ENCODE assay signal across 1 cellular context in the genomic region with DNA sequence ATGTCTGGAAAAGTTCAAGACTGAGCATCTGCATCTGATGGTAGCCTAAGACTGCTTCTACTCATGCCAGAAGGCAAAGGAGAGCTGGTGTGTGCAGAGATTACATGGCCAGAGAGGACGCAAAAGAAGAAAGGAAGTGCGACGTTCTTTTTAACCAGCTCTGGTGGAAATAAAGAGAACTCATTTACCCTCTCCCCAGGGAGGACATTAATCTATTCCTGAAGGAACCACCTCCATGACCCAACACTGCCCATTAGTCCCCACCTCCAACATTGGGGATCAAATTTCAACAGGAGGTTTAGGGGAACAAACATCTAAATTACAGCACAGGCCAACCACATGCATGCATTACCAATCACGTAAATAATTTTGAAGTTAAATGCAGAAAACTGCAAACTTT.
A peak's percentile ranks its signal among the peaks of the same experiment; 100 is the strongest.
TF ChIP-seq lines count a peak whose summit lies in the region.

No MANE protein-coding gene starts in this region.

TF ChIP-seq in GM23338, 12 proteins besides CTCF, POLR2A, EP300 and RAD21 (continued from another document):
- TF ChIP-seq ZNF462 (CRISPR knock-in tag; IDR thresholded peaks at IDR 0.05): peak; percentile 55; the same call in 1 of the 2 replicates
TF ChIP-seq in GM23338: peak in this region for 1.
